ENCODE assay signal across 8 cellular contexts in genomic region chr14:65302571-65303184, GRCh38.
DNase-seq lines count a peak whose midpoint lies in the region; ATAC-seq and TF ChIP-seq lines count a peak whose summit lies in the region.

No MANE protein-coding gene starts in this region.

- no peaks in the 10 kb centered on the region for H3K9me3 ChIP-seq in esophagus squamous epithelium

- TF ChIP-seq CTCF in esophagus squamous epithelium (IDR thresholded peaks at IDR 0.05), result no peak

- peak; percentile 44 for ATAC-seq in HG02943 (IDR thresholded peaks at IDR 0.05; ENCODE audit: low read depth, unreplicated experiment)

- TF ChIP-seq POLR2A in esophagus squamous epithelium (IDR thresholded peaks at IDR 0.05), result no peak

- H3K4me1 ChIP-seq in esophagus squamous epithelium, result peaks cover 5 to 21% (median 9%) of the 10 kb centered on the region in 3 donors

- no peaks in the 10 kb centered on the region for H3K36me3 ChIP-seq in esophagus squamous epithelium

- peak; percentile 74 for DNase-seq in activated CD8-positive, alpha-beta memory T cell treated with anti-CD3 and anti-CD28 coated beads for 24 hours
- DNase-seq in activated CD8-positive, alpha-beta memory T cell treated with anti-CD3 and anti-CD28 coated beads, Interleukin-2, amount 50 U/mL, for 4 hours, result no peak
- peak; percentile 86 for DNase-seq in NCI-H748 (lab: John Stamatoyannopoulos, UW; ENCODE audit: unreplicated experiment)
- DNase-seq in kidney tubule cell (ENCODE audit: low spot score), result peak; percentile 50
- DNase-seq in ureter (ENCODE audit: low spot score), result no peak
- DNase-seq in GM19238 (ENCODE audit: insufficient read length, low spot score), result no peak
- no peak for DNase-seq in esophagus squamous epithelium (lab: John Stamatoyannopoulos, UW)

- intact Hi-C loops in esophagus squamous epithelium (cut with DNase I), result no loop called here

- 21 to 37% methylated on average over 5 to 7 of the region's 7 CpGs for WGBS in esophagus squamous epithelium, 2 donors

- peak overlapping the region in 2 of 4 donors; percentile 15 to 63 for H3K27ac ChIP-seq in esophagus squamous epithelium

- H3K4me3 ChIP-seq in esophagus squamous epithelium, result no peak overlapping the region

- H3K27me3 ChIP-seq in esophagus squamous epithelium, result no peaks in the 10 kb centered on the region

Comparison
In these comparisons a context has a peak if more than half of its experiments do, and no peak if none do; other contexts are left out.
1. DNase-seq: peak in activated CD8-positive, alpha-beta memory T cell treated with anti-CD3 and anti-CD28 coated beads for 24 hours (single experiment), NCI-H748 (single experiment) and kidney tubule cell (single experiment); none in activated CD8-positive, alpha-beta memory T cell treated with anti-CD3 and anti-CD28 coated beads, Interleukin-2, amount 50 U/mL, for 4 hours (single experiment), ureter (single experiment), GM19238 (single experiment) and esophagus squamous epithelium (single experiment).